Comparison of ENCODE assay signal across 16 cellular contexts in the genomic region with DNA sequence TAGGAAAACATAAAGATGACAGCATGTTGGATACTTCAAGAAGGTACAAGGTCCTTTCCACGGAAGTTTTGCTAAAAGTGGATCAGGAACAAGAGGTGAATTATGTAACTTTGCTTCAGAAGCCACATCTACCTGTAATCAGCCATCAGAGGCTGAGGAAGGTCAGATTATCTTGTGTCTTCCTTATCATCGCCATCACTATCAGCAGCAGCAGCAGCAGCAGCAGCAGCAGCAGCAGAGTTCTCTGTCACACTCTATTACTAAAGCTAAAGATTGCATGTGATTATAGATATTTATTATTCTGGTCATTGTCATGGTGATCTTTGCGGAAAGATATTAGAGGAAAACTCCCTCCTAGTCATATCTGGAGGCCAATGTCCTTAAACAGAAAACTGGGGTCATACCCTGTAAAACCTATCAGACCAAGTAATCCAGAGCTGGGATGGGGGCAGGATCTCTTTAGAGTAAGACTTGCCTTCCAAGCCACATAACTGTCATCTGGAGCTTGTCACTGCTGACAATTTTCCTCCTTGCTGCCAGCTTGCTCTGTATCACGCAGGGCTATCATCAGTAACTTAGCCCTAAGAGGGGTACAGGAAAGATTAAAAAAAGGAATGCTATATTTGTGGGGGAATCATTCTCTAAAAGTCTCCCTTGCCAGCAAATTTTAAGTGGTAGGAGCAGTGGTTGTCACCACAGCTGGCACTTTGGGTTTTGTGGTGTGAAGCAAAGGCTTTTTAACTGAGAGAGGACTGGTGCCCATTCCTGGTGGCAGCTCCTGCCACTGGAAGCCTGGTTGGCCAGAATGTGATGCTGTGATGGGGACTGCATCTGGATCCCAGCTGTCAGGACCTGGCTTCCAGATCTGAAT.
DNase-seq lines count a peak whose midpoint lies in the region; ATAC-seq, FAIRE-seq and TF ChIP-seq lines count a peak whose summit lies in the region.
"Had no signal": no experiment of that assay in that cellular context is flagged by ENCODE, and none has a peak within 500 bp of the region (broad histone marks: within the 10 kb centered on the region; RNA-seq: fewer than 3 reads in every experiment).

No MANE protein-coding gene starts in this region.

- TF ChIP-seq CTCF in activated CD8-positive, alpha-beta T cell treated with anti-CD3 and anti-CD28 coated beads for 36 hours (IDR thresholded peaks at IDR 0.05): no peak
- TF ChIP-seq CTCF in esophagus muscularis mucosa (IDR thresholded peaks at IDR 0.05): no peak

- no peak overlapping the region for H3K23ac ChIP-seq in neuronal stem cell (ENCODE audit: low read depth, low read length, poor library complexity)

- no peak overlapping the region for H2BK12ac ChIP-seq in neuronal stem cell (ENCODE audit: low read length)

- H2BK120ac ChIP-seq in neuronal stem cell (ENCODE audit: low read depth, low read length): no peak overlapping the region

- H3K18ac ChIP-seq in neuronal stem cell (ENCODE audit: low read length): no peak overlapping the region

- H3K27ac Mint-ChIP-seq in activated T-cell treated with anti-CD3 and anti-CD28 coated beads, Interleukin-2, amount 50 U/mL, for 24 hours: peak overlapping the region; percentile 87
- peak overlapping the region; percentile 84 for H3K27ac Mint-ChIP-seq in activated CD8-positive, alpha-beta T cell treated with anti-CD3 and anti-CD28 coated beads for 36 hours

- ATAC-seq in HG03432 (IDR thresholded peaks at IDR 0.05; ENCODE audit: unreplicated experiment): peak; percentile 21
- no peak for ATAC-seq in activated CD8-positive, alpha-beta T cell treated with anti-CD3 and anti-CD28 coated beads for 36 hours

- H3K27me3 Mint-ChIP-seq in activated T-cell treated with anti-CD3 and anti-CD28 coated beads, Interleukin-2, amount 50 U/mL, for 24 hours: no peaks in the 10 kb centered on the region
- H3K27me3 Mint-ChIP-seq in activated CD8-positive, alpha-beta T cell treated with anti-CD3 and anti-CD28 coated beads for 36 hours: no peaks in the 10 kb centered on the region
- H3K27me3 Mint-ChIP-seq: stimulated activated naive CD8-positive, alpha-beta T cell treated with anti-CD3 and anti-CD28 coated beads, Interleukin-15, amount 100 ng/mL, for 72 hours had no signal

- POLR2A ChIA-PET in activated CD8-positive, alpha-beta T cell treated with anti-CD3 and anti-CD28 coated beads for 36 hours (lab: Charles Lee): interaction anchor here (0.6 to 4.6 kb wide), 9 partner anchors 7 to 241 kb away, joined by 3 to 44 read pairs (median 4); a partner anchor contains a TSS

- DNase-seq in activated T-cell treated with anti-CD3 and anti-CD28 coated beads, Interleukin-2, amount 50 U/mL, for 24 hours: no peak
- DNase-seq in activated T-cell treated with anti-CD3 and anti-CD28 coated beads, Interleukin-2, amount 50 U/mL, for 48 hours: no peak
- DNase-seq in activated CD8-positive, alpha-beta T cell treated with anti-CD3 and anti-CD28 coated beads for 36 hours: no peak
- DNase-seq in neuronal stem cell (ENCODE audit: low spot score): no peak
- no peak for DNase-seq in RCC 7860 (ENCODE audit: low spot score)
- no peak for DNase-seq in esophagus muscularis mucosa (ENCODE audit: extremely low spot score)
- DNase-seq in COR-L47 (lab: John Stamatoyannopoulos, UW): no peak
- DNase-seq: Calu3; effector CD8-positive, alpha-beta T cell; NCI-H2227 treated with DMSO at 0.1 percent for 48 hours; pancreas had no signal

- no peak overlapping the region for H2BK15ac ChIP-seq in neuronal stem cell (ENCODE audit: low read length)

- no peak overlapping the region for H4K8ac ChIP-seq in neuronal stem cell (ENCODE audit: low read depth, low read length)

- H2AK5ac ChIP-seq in neuronal stem cell (ENCODE audit: low read depth, low read length): no peak overlapping the region

- H3K4ac ChIP-seq in neuronal stem cell (ENCODE audit: low read length): no peak overlapping the region

- H3K27me3 ChIP-seq in neuronal stem cell (ENCODE audit: control insufficient read depth in 3 of 3, insufficient read depth in 3 of 3, low read depth in 1 of 3, low read length in 3 of 3) (no peaks in the 10 kb centered on the region), esophagus muscularis mucosa (no peaks in the 10 kb centered on the region)
- H3K27me3 ChIP-seq: cardiac muscle cell, pancreas, SJSA1 had no signal

- CTCF ChIA-PET in activated CD8-positive, alpha-beta T cell treated with anti-CD3 and anti-CD28 coated beads for 36 hours (lab: Charles Lee): interaction anchor here (0.9 to 15.3 kb wide), 13 partner anchors 8 to 255 kb away, joined by 3 to 225 read pairs (median 12); a partner anchor contains a TSS

- no peak for TF ChIP-seq POLR2A in esophagus muscularis mucosa (IDR thresholded peaks at IDR 0.05; ENCODE audit: low read depth)

- no peaks in the 10 kb centered on the region for H3K4me1 ChIP-seq in neuronal stem cell (ENCODE audit: control insufficient read depth in 2 of 2, insufficient read depth in 1 of 2, low read depth in 1 of 2, low read length in 2 of 2)
- no peaks in the 10 kb centered on the region for H3K4me1 ChIP-seq in esophagus muscularis mucosa
- H3K4me1 ChIP-seq: pancreas, SJSA1 had no signal

- H3K14ac ChIP-seq in neuronal stem cell (ENCODE audit: low read length): peak overlapping the region; percentile 1

- TF ChIP-seq EP300 in esophagus muscularis mucosa (IDR thresholded peaks at IDR 0.05): no peak

- H3K9me3 ChIP-seq in neuronal stem cell (replicated peaks in 1 of 2; ENCODE audit: control insufficient read depth in 2 of 2, insufficient read depth in 1 of 2, low read depth in 1 of 2, low read length in 2 of 2) (no peaks in the 10 kb centered on the region), esophagus muscularis mucosa (no peaks in the 10 kb centered on the region)
- H3K9me3 ChIP-seq: pancreas, SJSA1 had no signal

- H3K9ac ChIP-seq in neuronal stem cell (ENCODE audit: low read depth, low read length, poor library complexity): no peak overlapping the region

- intact Hi-C loops in activated CD8-positive, alpha-beta T cell treated with anti-CD3 and anti-CD28 coated beads for 36 hours (cut with micrococcal nuclease): no loop called here
- intact Hi-C loops in esophagus muscularis mucosa (cut with DNase I): no loop called here

- H4K91ac ChIP-seq in neuronal stem cell (ENCODE audit: low read depth, low read length, poor library complexity): no peak overlapping the region

- H3K36me3 ChIP-seq in neuronal stem cell (replicated peaks in 1 of 2; ENCODE audit: control insufficient read depth in 2 of 2, insufficient read depth in 2 of 2, low read length in 2 of 2): no peaks in the 10 kb centered on the region
- no peaks in the 10 kb centered on the region for H3K36me3 ChIP-seq in esophagus muscularis mucosa
- H3K36me3 ChIP-seq: cardiac muscle cell, pancreas, SJSA1 had no signal

- no peak for FAIRE-seq in RCC 7860 (lab: Jason Lieb, UNC)
- FAIRE-seq: pancreas, TTC549 had no signal

- H2AFZ ChIP-seq in neuronal stem cell (ENCODE audit: low read length): no peak overlapping the region

- no peak overlapping the region for H3K4me2 ChIP-seq in neuronal stem cell (ENCODE audit: insufficient read depth, low read length, poor library complexity, severe bottlenecking)

- H3K4me1 Mint-ChIP-seq in activated T-cell treated with anti-CD3 and anti-CD28 coated beads, Interleukin-2, amount 50 U/mL, for 24 hours (ENCODE audit: low read depth): peaks cover 79% of the 10 kb centered on the region
- peaks cover 69% of the 10 kb centered on the region for H3K4me1 Mint-ChIP-seq in activated CD8-positive, alpha-beta T cell treated with anti-CD3 and anti-CD28 coated beads for 36 hours (ENCODE audit: low read depth)

- no peaks in the 10 kb centered on the region for H3K79me1 ChIP-seq in neuronal stem cell (ENCODE audit: low read depth, low read length)

- no peaks in the 10 kb centered on the region for H3K36me3 Mint-ChIP-seq in activated T-cell treated with anti-CD3 and anti-CD28 coated beads, Interleukin-2, amount 50 U/mL, for 24 hours (ENCODE audit: low read depth)
- no peaks in the 10 kb centered on the region for H3K36me3 Mint-ChIP-seq in activated CD8-positive, alpha-beta T cell treated with anti-CD3 and anti-CD28 coated beads for 36 hours (ENCODE audit: low read depth)

- no peaks in the 10 kb centered on the region for H3K9me3 Mint-ChIP-seq in activated T-cell treated with anti-CD3 and anti-CD28 coated beads, Interleukin-2, amount 50 U/mL, for 24 hours
- H3K9me3 Mint-ChIP-seq in activated CD8-positive, alpha-beta T cell treated with anti-CD3 and anti-CD28 coated beads for 36 hours: no peaks in the 10 kb centered on the region
- H3K9me3 Mint-ChIP-seq: stimulated activated naive CD8-positive, alpha-beta T cell treated with anti-CD3 and anti-CD28 coated beads, Interleukin-15, amount 100 ng/mL, for 72 hours had no signal

- H2BK5ac ChIP-seq in neuronal stem cell (ENCODE audit: low read length): peak overlapping the region; percentile 39

- H3K27ac ChIP-seq in neuronal stem cell (replicated peaks; ENCODE audit: low read length) (no peak overlapping the region), esophagus muscularis mucosa (replicated peaks in 1 of 4) (no peak overlapping the region)
- H3K27ac ChIP-seq: cardiac muscle cell, pancreas, SJSA1 had no signal

- H3K4me3 ChIP-seq in neuronal stem cell (ENCODE audit: low read length in 2 of 2) (no peak overlapping the region), esophagus muscularis mucosa (no peak overlapping the region)
- H3K4me3 ChIP-seq: cardiac muscle cell, pancreas, SJSA1 had no signal

- no CpG with 5 or more reads among the region's 4 CpGs for WGBS in neuronal stem cell (ENCODE audit: extremely low coverage in 2 of 2, insufficient read length in 2 of 2, insufficient replicate concordance in 1 of 2), 2 donors
- WGBS in esophagus muscularis mucosa: 83% methylated on average over 4 of the region's 4 CpGs

- H3K4me3 Mint-ChIP-seq in activated T-cell treated with anti-CD3 and anti-CD28 coated beads, Interleukin-2, amount 50 U/mL, for 24 hours: no peak overlapping the region
- no peak overlapping the region for H3K4me3 Mint-ChIP-seq in activated CD8-positive, alpha-beta T cell treated with anti-CD3 and anti-CD28 coated beads for 36 hours
